ENCODE assay signal across 18 cellular contexts in genomic region chr14:81200041-81200440, GRCh38. TPM values are rescaled to one million over a fixed set of nuclear protein-coding genes. Genes with fewer than 3 reads are reported as not detected.
DNase-seq lines count a peak whose midpoint lies in the region; ATAC-seq and TF ChIP-seq lines count a peak whose summit lies in the region.
"Had no signal": no experiment of that assay in that cellular context is flagged by ENCODE, and none has a peak within 500 bp of the region (broad histone marks: within the 10 kb centered on the region; RNA-seq: fewer than 3 reads in every experiment).

No MANE protein-coding gene starts in this region.

- POLR2A ChIA-PET in PC-3 (lab: Charles Lee; ENCODE audit: unreplicated experiment), result no interaction called here

- H3K27me3 ChIP-seq in PC-3 (ENCODE audit: low read length), result no peaks in the 10 kb centered on the region
- H3K27me3 ChIP-seq in upper lobe of right lung, result no peaks in the 10 kb centered on the region
- no peaks in the 10 kb centered on the region for H3K27me3 ChIP-seq in SJCRH30
- H3K27me3 ChIP-seq: heart right ventricle, right lobe of liver had no signal

- H3K27me3 Mint-ChIP-seq in activated naive CD4-positive, alpha-beta T cell treated with anti-CD3 and anti-CD28 coated beads, Interleukin-2, amount 50 U/mL, for 24 hours, result no peaks in the 10 kb centered on the region
- H3K27me3 Mint-ChIP-seq in activated naive CD8-positive, alpha-beta T cell treated with anti-CD3 and anti-CD28 coated beads, Interleukin-2, amount 50 U/mL, for 24 hours, result no peaks in the 10 kb centered on the region

- no peaks in the 10 kb centered on the region for H3K9me3 ChIP-seq in PC-3 (ENCODE audit: low read length)
- H3K9me3 ChIP-seq in upper lobe of right lung, result no peaks in the 10 kb centered on the region
- H3K9me3 ChIP-seq in SJCRH30 (replicated peaks), result no peaks in the 10 kb centered on the region
- H3K9me3 ChIP-seq: heart right ventricle, right lobe of liver, SK-N-SH had no signal

- no peaks in the 10 kb centered on the region for H3K9me2 ChIP-seq in PC-3 (replicated peaks; ENCODE audit: low read length)
- H3K9me2 ChIP-seq: SK-N-SH had no signal

- intact Hi-C loops in PC-3 (cut with micrococcal nuclease) (loop anchor here (5.0 kb wide), 1 partner anchor 133 kb away; no protein-coding TSS in a partner anchor), upper lobe of right lung (cut with DNase I) (no loop called here)

- H3K4me2 ChIP-seq in PC-3 (ENCODE audit: low read length), result no peak overlapping the region
- H3K4me2 ChIP-seq: SK-N-SH had no signal

- no peak overlapping the region for H3K27ac ChIP-seq in PC-3 (ENCODE audit: low read length)
- no peak overlapping the region for H3K27ac ChIP-seq in upper lobe of right lung
- no peak overlapping the region for H3K27ac ChIP-seq in SJCRH30
- H3K27ac ChIP-seq: heart right ventricle, right lobe of liver had no signal

- peaks cover 37% of the 10 kb centered on the region for H3K4me1 Mint-ChIP-seq in activated naive CD4-positive, alpha-beta T cell treated with anti-CD3 and anti-CD28 coated beads, Interleukin-2, amount 50 U/mL, for 24 hours
- peaks cover 16% of the 10 kb centered on the region for H3K4me1 Mint-ChIP-seq in activated naive CD8-positive, alpha-beta T cell treated with anti-CD3 and anti-CD28 coated beads, Interleukin-2, amount 50 U/mL, for 24 hours

- no TSS peak for BruUV-seq in PC-3 (replicated peaks; lab: Mats Ljungman, UMichigan)

- CTCF ChIA-PET in PC-3 (lab: Charles Lee), result no interaction called here

- no peak for DNase-seq in activated naive CD4-positive, alpha-beta T cell (lab: John Stamatoyannopoulos, UW)
- no peak for DNase-seq in PC-3
- no peak for DNase-seq in activated naive CD8-positive, alpha-beta T cell treated with anti-CD3 and anti-CD28 coated beads, Interleukin-2, amount 50 U/mL, for 24 hours
- no peak for DNase-seq in upper lobe of right lung
- DNase-seq in SJCRH30, result no peak
- no peak for DNase-seq in DMS 273 (lab: John Stamatoyannopoulos, UW; ENCODE audit: unreplicated experiment)
- DNase-seq: dermis blood vessel endothelial cell; DMS53; H7; heart right ventricle; IMR-90; mesendoderm; NCI-H1694; right lobe of liver; SK-N-SH; stimulated activated CD4-positive, alpha-beta T cell treated with anti-CD3 and anti-CD28 coated beads, Interleukin-2, amount 100 ng/mL, for 48 hours had no signal

- H3K9ac ChIP-seq in PC-3 (ENCODE audit: low read length), result no peak overlapping the region
- H3K9ac ChIP-seq: SK-N-SH had no signal

- no peak for TF ChIP-seq CTCF in PC-3 (conservative IDR thresholded peaks at IDR 0.05; ENCODE audit: low read depth, low read length)
- TF ChIP-seq CTCF in upper lobe of right lung (IDR thresholded peaks at IDR 0.05), result no peak

- no peak overlapping the region for H2AFZ ChIP-seq in PC-3 (ENCODE audit: low read length)

- H3F3A ChIP-seq in PC-3 (ENCODE audit: low read length, unreplicated experiment), result no peaks in the 10 kb centered on the region

- H3K9me3 Mint-ChIP-seq in activated naive CD4-positive, alpha-beta T cell treated with anti-CD3 and anti-CD28 coated beads, Interleukin-2, amount 50 U/mL, for 24 hours, result no peaks in the 10 kb centered on the region
- H3K9me3 Mint-ChIP-seq in activated naive CD8-positive, alpha-beta T cell treated with anti-CD3 and anti-CD28 coated beads, Interleukin-2, amount 50 U/mL, for 24 hours, result no peaks in the 10 kb centered on the region

- H3K4me3 ChIP-seq in PC-3 (ENCODE audit: low read length), result no peak overlapping the region
- H3K4me3 ChIP-seq in upper lobe of right lung, result no peak overlapping the region
- H3K4me3 ChIP-seq in SJCRH30, result no peak overlapping the region
- H3K4me3 ChIP-seq: heart right ventricle, right lobe of liver had no signal

- H3K27ac Mint-ChIP-seq in activated naive CD4-positive, alpha-beta T cell treated with anti-CD3 and anti-CD28 coated beads, Interleukin-2, amount 50 U/mL, for 24 hours, result peak overlapping the region; percentile 55
- peak overlapping the region; percentile 46 for H3K27ac Mint-ChIP-seq in activated naive CD8-positive, alpha-beta T cell treated with anti-CD3 and anti-CD28 coated beads, Interleukin-2, amount 50 U/mL, for 24 hours

- H3K36me3 ChIP-seq in PC-3 (ENCODE audit: low read depth, low read length) (peaks cover 35% of the 10 kb centered on the region), upper lobe of right lung (peaks cover 76% of the 10 kb centered on the region), SJCRH30 (peaks cover 39% of the 10 kb centered on the region)

- H3K4me3 Mint-ChIP-seq in activated naive CD4-positive, alpha-beta T cell treated with anti-CD3 and anti-CD28 coated beads, Interleukin-2, amount 50 U/mL, for 24 hours, result peak overlapping the region; percentile 39
- H3K4me3 Mint-ChIP-seq in activated naive CD8-positive, alpha-beta T cell treated with anti-CD3 and anti-CD28 coated beads, Interleukin-2, amount 50 U/mL, for 24 hours, result no peak overlapping the region

- H3K4me1 ChIP-seq in PC-3 (ENCODE audit: insufficient read depth, low read length) (peaks cover 19% of the 10 kb centered on the region; the same call in 1 of the 2 replicates), upper lobe of right lung (no peaks in the 10 kb centered on the region), SJCRH30 (no peaks in the 10 kb centered on the region)

- H3K36me3 Mint-ChIP-seq in activated naive CD4-positive, alpha-beta T cell treated with anti-CD3 and anti-CD28 coated beads, Interleukin-2, amount 50 U/mL, for 24 hours, result peaks cover 17% of the 10 kb centered on the region
- H3K36me3 Mint-ChIP-seq in activated naive CD8-positive, alpha-beta T cell treated with anti-CD3 and anti-CD28 coated beads, Interleukin-2, amount 50 U/mL, for 24 hours (ENCODE audit: low read depth), result peaks cover 57% of the 10 kb centered on the region

- H4K20me1 ChIP-seq in PC-3 (ENCODE audit: low read length), result no peaks in the 10 kb centered on the region

- ATAC-seq in PC-3 (peak; percentile 40), upper lobe of right lung (peak; percentile 34), GM21528 (IDR thresholded peaks at IDR 0.05; ENCODE audit: low FRiP score, unreplicated experiment) (no peak)
- peak; percentile 97 for ATAC-seq in activated naive CD8-positive, alpha-beta T cell treated with anti-CD3 and anti-CD28 coated beads, Interleukin-2, amount 50 U/mL, for 24 hours
- ATAC-seq: heart right ventricle had no signal

- H3K79me2 ChIP-seq in PC-3 (ENCODE audit: low read length), result peaks cover 3% of the 10 kb centered on the region; the same call in 1 of the 2 replicates

RNA-seq across cellular contexts. Expression of gene GTF2A1, which starts 20.7 kb away (rescaled TPM):
- total RNA-seq in PC-3 (2014; rRNA removed) (20.7 and 24.4 TPM in 2 replicates), upper lobe of right lung (24.0 TPM)
- 25.9 and 27.3 TPM in 2 replicates for total RNA-seq in SJCRH30 (2014; rRNA removed; shearing (Covaris generic))
